In the genomic region with DNA sequence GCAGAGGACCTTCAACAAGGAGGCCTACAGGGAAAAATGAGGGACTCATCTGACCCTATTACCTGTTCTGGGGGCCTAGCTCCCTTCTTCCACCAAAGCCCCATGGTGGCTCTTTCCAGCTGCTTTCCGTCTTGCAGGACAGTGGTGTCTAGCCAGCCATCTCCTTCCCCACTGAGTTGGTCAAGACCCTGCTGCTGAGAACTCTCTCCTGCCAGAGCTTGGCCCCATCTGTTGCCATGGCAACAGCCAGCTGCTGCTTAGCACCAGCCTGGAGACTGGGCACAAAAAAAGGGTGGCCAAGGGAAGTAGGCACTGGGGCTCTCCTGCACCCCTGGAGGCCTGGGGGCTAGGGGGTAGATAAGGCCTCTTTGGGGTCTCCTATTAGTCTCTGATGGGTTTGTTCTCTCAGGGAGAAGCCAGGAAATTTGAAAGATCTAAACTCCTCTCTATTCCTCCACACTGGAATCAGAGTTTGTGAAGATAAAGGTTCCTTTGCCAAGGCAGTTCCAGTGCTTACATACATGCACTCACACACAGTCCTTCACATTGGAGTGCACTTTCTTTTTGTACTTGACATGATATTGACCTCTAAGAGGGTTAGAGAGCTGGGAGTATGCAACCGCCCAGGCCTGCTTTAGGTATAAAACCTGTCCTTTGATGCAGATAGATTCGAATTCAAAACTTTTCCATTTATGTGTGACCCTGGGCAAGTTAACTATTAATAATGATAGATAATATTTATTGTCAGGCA, we compare ENCODE assay signal across 15 cellular contexts. TPM values are rescaled to one million over a fixed set of nuclear protein-coding genes. Genes with fewer than 3 reads are reported as not detected.
DNase-seq lines count a peak whose midpoint lies in the region; ATAC-seq and TF ChIP-seq lines count a peak whose summit lies in the region.
"Had no signal": no experiment of that assay in that cellular context is flagged by ENCODE, and none has a peak within 500 bp of the region (broad histone marks: within the 10 kb centered on the region; RNA-seq: fewer than 3 reads in every experiment).

No MANE protein-coding gene starts in this region.

- H3K9ac ChIP-seq in PC-3 (ENCODE audit: low read length): no peak overlapping the region
- H3K9ac ChIP-seq: BLaER1, KMS-11 had no signal

- TF ChIP-seq CTCF in GM23338 (conservative IDR thresholded peaks at IDR 0.05; ENCODE audit: low read depth in 2 of 2): no peak
- TF ChIP-seq CTCF in lower lobe of right lung (IDR thresholded peaks at IDR 0.05): no peak
- no peak for TF ChIP-seq CTCF in progenitor cell of endocrine pancreas (IDR thresholded peaks at IDR 0.05; ENCODE audit: unreplicated experiment)
- TF ChIP-seq CTCF in PC-3 (conservative IDR thresholded peaks at IDR 0.05; ENCODE audit: low read depth, low read length): no peak
- TF ChIP-seq CTCF in esophagus squamous epithelium (IDR thresholded peaks at IDR 0.05): no peak

- H3K36me3 Mint-ChIP-seq in GM23338 (ENCODE audit: low read depth) (peaks cover 5% of the 10 kb centered on the region), progenitor cell of endocrine pancreas (ENCODE audit: insufficient read depth) (peaks cover 4% of the 10 kb centered on the region)

- peaks cover 11% of the 10 kb centered on the region; the same call in 1 of the 2 replicates for H4K20me1 ChIP-seq in GM23338 (replicated peaks; ENCODE audit: insufficient read depth)
- H4K20me1 ChIP-seq in PC-3 (ENCODE audit: low read length): no peaks in the 10 kb centered on the region

- H3K9me3 ChIP-seq in lower lobe of right lung: no peaks in the 10 kb centered on the region
- H3K9me3 ChIP-seq in PC-3 (ENCODE audit: low read length): no peaks in the 10 kb centered on the region
- H3K9me3 ChIP-seq in esophagus squamous epithelium: no peaks in the 10 kb centered on the region
- H3K9me3 ChIP-seq: BLaER1 had no signal

- H3K27me3 ChIP-seq in GM23338 (ENCODE audit: insufficient read depth): no peaks in the 10 kb centered on the region
- H3K27me3 ChIP-seq in lower lobe of right lung (ENCODE audit: low read depth): peaks cover 60% of the 10 kb centered on the region
- H3K27me3 ChIP-seq in PC-3 (ENCODE audit: low read length): no peaks in the 10 kb centered on the region
- peaks cover 0 to 13% (median 0%) of the 10 kb centered on the region in 4 donors for H3K27me3 ChIP-seq in esophagus squamous epithelium
- H3K27me3 ChIP-seq: BLaER1 had no signal

- H3K27ac Mint-ChIP-seq in GM23338 (no peak overlapping the region), progenitor cell of endocrine pancreas (no peak overlapping the region)
- H3K27ac Mint-ChIP-seq: activated T-helper 1 cell treated with anti-CD3 and anti-CD28 coated beads, Interleukin-12 subunit alpha, Interleukin-12 subunit beta, Interleukin-2, Interleukin-4 antibody, amounts not matched to agents 30 ng/mL and 10 ng/mL and 1 ng/mL, durations not matched to agents 14 hours and 24 hours and 36 hours had no signal

- TF ChIP-seq POLR2A in esophagus squamous epithelium (IDR thresholded peaks at IDR 0.05): no peak

- no TSS peak for BruUV-seq in PC-3 (replicated peaks; lab: Mats Ljungman, UMichigan)

- H3K4me1 ChIP-seq in GM23338 (ENCODE audit: insufficient read depth) (no peaks in the 10 kb centered on the region), lower lobe of right lung (no peaks in the 10 kb centered on the region), PC-3 (ENCODE audit: insufficient read depth, low read length) (no peaks in the 10 kb centered on the region), esophagus squamous epithelium (no peaks in the 10 kb centered on the region)

- H3K36me3 ChIP-seq in GM23338 (ENCODE audit: insufficient read depth) (peaks cover 3% of the 10 kb centered on the region; the same call in 1 of the 2 replicates), lower lobe of right lung (no peaks in the 10 kb centered on the region), PC-3 (ENCODE audit: low read depth, low read length) (no peaks in the 10 kb centered on the region), esophagus squamous epithelium (no peaks in the 10 kb centered on the region)

- H3K4me2 ChIP-seq in GM23338 (no peak overlapping the region), PC-3 (ENCODE audit: low read length) (no peak overlapping the region)
- H3K4me2 ChIP-seq: KMS-11 had no signal

- CTCF ChIA-PET in PC-3 (lab: Charles Lee): no interaction called here

- H3K27me3 Mint-ChIP-seq in GM23338 (ENCODE audit: insufficient read depth, low read depth, poor library complexity): peaks cover 2% of the 10 kb centered on the region
- no peaks in the 10 kb centered on the region for H3K27me3 Mint-ChIP-seq in progenitor cell of endocrine pancreas

- H3F3A ChIP-seq in GM23338 (replicated peaks; ENCODE audit: low read depth) (no peaks in the 10 kb centered on the region), PC-3 (ENCODE audit: low read length, unreplicated experiment) (no peaks in the 10 kb centered on the region)

- ATAC-seq in GM23338 (peak; percentile 69), lower lobe of right lung (peak; percentile 87 to 95), PC-3 (no peak)

- H3K4me1 Mint-ChIP-seq in GM23338 (peaks cover 2% of the 10 kb centered on the region; the same call in 1 of the 3 replicates), progenitor cell of endocrine pancreas (ENCODE audit: low read depth) (no peaks in the 10 kb centered on the region)

- intact Hi-C loops in lower lobe of right lung (cut with DNase I) (no loop called here), PC-3 (cut with micrococcal nuclease) (no loop called here), esophagus squamous epithelium (cut with DNase I) (loop anchor here (5.0 kb wide), 1 partner anchor 52 kb away; no protein-coding TSS in a partner anchor)

- no peaks in the 10 kb centered on the region for H3K79me2 ChIP-seq in GM23338 (replicated peaks; ENCODE audit: insufficient read depth)
- no peaks in the 10 kb centered on the region for H3K79me2 ChIP-seq in PC-3 (ENCODE audit: low read length)

- H3K9me2 ChIP-seq in GM23338 (ENCODE audit: insufficient read depth) (no peaks in the 10 kb centered on the region), PC-3 (replicated peaks; ENCODE audit: low read length) (no peaks in the 10 kb centered on the region)

- DNase-seq in COLO668 (lab: John Stamatoyannopoulos, UW; ENCODE audit: unreplicated experiment) (peak; percentile 35), GM23338 (ENCODE audit: low spot score) (peak; percentile 50), NCI-H69 (lab: John Stamatoyannopoulos, UW) (peak; percentile 76), lower lobe of right lung (no peak), progenitor cell of endocrine pancreas (ENCODE audit: low spot score, unreplicated experiment) (no peak), PC-3 (no peak), esophagus squamous epithelium (lab: John Stamatoyannopoulos, UW) (no peak), OCI-M2 (lab: John Stamatoyannopoulos, UW; ENCODE audit: unreplicated experiment) (no peak)
- DNase-seq: activated CD4-positive, alpha-beta T cell treated with anti-CD3 and anti-CD28 coated beads, Interleukin-2, amount 50 U/mL, for 48 hours; kidney glomerular epithelial cell; NCI-H2107; T1000 had no signal

- no peak overlapping the region for H3K4me3 Mint-ChIP-seq in GM23338
- H3K4me3 Mint-ChIP-seq in progenitor cell of endocrine pancreas (ENCODE audit: low read depth): no peak overlapping the region
- H3K4me3 Mint-ChIP-seq: activated T-helper 1 cell treated with anti-CD3 and anti-CD28 coated beads, Interleukin-12 subunit alpha, Interleukin-12 subunit beta, Interleukin-2, Interleukin-4 antibody, amounts not matched to agents 30 ng/mL and 10 ng/mL and 1 ng/mL, durations not matched to agents 14 hours and 24 hours and 36 hours had no signal

- H3K4me3 ChIP-seq in GM23338 (no peak overlapping the region), lower lobe of right lung (no peak overlapping the region), PC-3 (ENCODE audit: low read length) (no peak overlapping the region), esophagus squamous epithelium (no peak overlapping the region)
- H3K4me3 ChIP-seq: BLaER1 had no signal

- H3K9me3 Mint-ChIP-seq in GM23338 (no peaks in the 10 kb centered on the region), progenitor cell of endocrine pancreas (ENCODE audit: low read depth) (peaks cover 3% of the 10 kb centered on the region)
- H3K9me3 Mint-ChIP-seq: activated T-helper 1 cell treated with anti-CD3 and anti-CD28 coated beads, Interleukin-12 subunit alpha, Interleukin-12 subunit beta, Interleukin-2, Interleukin-4 antibody, amounts not matched to agents 30 ng/mL and 10 ng/mL and 1 ng/mL, durations not matched to agents 14 hours and 24 hours and 36 hours had no signal

- POLR2A ChIA-PET in PC-3 (lab: Charles Lee; ENCODE audit: unreplicated experiment): no interaction called here

- H3K27ac ChIP-seq in GM23338 (ENCODE audit: low read depth) (no peak overlapping the region), lower lobe of right lung (no peak overlapping the region), PC-3 (ENCODE audit: low read length) (no peak overlapping the region), esophagus squamous epithelium (no peak overlapping the region)
- H3K27ac ChIP-seq: BLaER1, KMS-11 had no signal

- H2AFZ ChIP-seq in GM23338 (no peak overlapping the region), PC-3 (ENCODE audit: low read length) (no peak overlapping the region)

- WGBS in esophagus squamous epithelium, 2 donors: 94 to 95% methylated on average over 3 of the region's 3 CpGs

TF ChIP-seq in GM23338, 12 proteins besides CTCF, POLR2A, EP300 and RAD21 (continues in another document):
- TF ChIP-seq EZH2phosphoT487 (IDR thresholded peaks at IDR 0.05; ENCODE audit: unreplicated experiment): no peak

RNA-seq across cellular contexts. Expression of a gene that starts 15.8 kb away (rescaled TPM):
- total RNA-seq in GM23338 (2014; rRNA removed; shearing (Covaris generic)): 46.8 and 51.5 TPM in 2 replicates
- 17.6 and 21.1 TPM in 2 replicates for polyA plus RNA-seq in GM23338 (2016; fragmentation: Nextera tagmentation; extraction: Ambion mirVana)
- total RNA-seq in lower lobe of right lung (9.5 TPM), progenitor cell of endocrine pancreas (22.2 and 24.5 TPM in 2 replicates), PC-3 (2014; rRNA removed) (23.7 and 26.4 TPM in 2 replicates), esophagus squamous epithelium (1 to 10 TPM in 3 of 4 donors, under 1 TPM in 1; 0.44 to 5.9 (median 4.0) TPM)

RNA-seq across cellular contexts. Expression of a gene that starts 28.1 kb away (rescaled TPM):
- total RNA-seq in GM23338 (2014; rRNA removed; shearing (Covaris generic)): 57.7 and 61.5 TPM in 2 replicates
- 13.1 and 13.9 TPM in 2 replicates for polyA plus RNA-seq in GM23338 (2016; fragmentation: Nextera tagmentation; extraction: Ambion mirVana)
- total RNA-seq in lower lobe of right lung (3.1 TPM), progenitor cell of endocrine pancreas (103 and 104 TPM in 2 replicates), PC-3 (2014; rRNA removed) (15.5 and 15.7 TPM in 2 replicates), esophagus squamous epithelium (10 to 100 TPM in 3 of 4 donors, 1 to 10 TPM in 1; 9.2 to 18.4 (median 10.4) TPM)

Comparison
In these comparisons a context has a peak if more than half of its experiments do, and no peak if none do; other contexts are left out.
1. DNase-seq: peak in COLO668 (single experiment), GM23338 (single experiment) and NCI-H69 (single experiment); none in lower lobe of right lung (single experiment), progenitor cell of endocrine pancreas (single experiment), PC-3 (single experiment), esophagus squamous epithelium (single experiment) and OCI-M2 (single experiment).